Comparison of ENCODE assay signal across 12 cellular contexts in genomic region chr5:7422262-7422661, GRCh38. TPM values are rescaled to one million over a fixed set of nuclear protein-coding genes. Genes with fewer than 3 reads are reported as not detected.
"Had no signal": no experiment of that assay in that cellular context is flagged by ENCODE, and none has a peak within 500 bp of the region (broad histone marks: within the 10 kb centered on the region; RNA-seq: fewer than 3 reads in every experiment).

No MANE protein-coding gene starts in this region.

- H3K27ac Mint-ChIP-seq: activated CD4-positive, alpha-beta T cell treated with anti-CD3 and anti-CD28 coated beads, Interleukin-2, amount 10 ng/mL, durations not matched to agents 7 days and 5 days; activated naive CD8-positive, alpha-beta T cell treated with anti-CD3 and anti-CD28 coated beads, Interleukin-2, amount 10 ng/mL, durations not matched to agents 7 days and 5 days; activated T-helper 1 cell treated with anti-CD3 and anti-CD28 coated beads, Interleukin-12 subunit alpha, Interleukin-12 subunit beta, Interleukin-2, Interleukin-4 antibody, amounts not matched to agents 30 ng/mL and 10 ng/mL and 1 ng/mL, durations not matched to agents 14 hours and 24 hours and 36 hours; stimulated activated memory B cell treated with anti-CD40 and anti-IgM and Interleukin-4, amounts not matched to agents 10 μg/mL and 1 μg/mL and 100 μg/mL, for 72 hours had no signal

- H3K4me1 ChIP-seq: parathyroid adenoma had no signal

- H3K79me2 ChIP-seq: parathyroid adenoma had no signal

- H3K9me3 ChIP-seq: neutrophil had no signal

- DNase-seq: activated CD4-positive, alpha-beta T cell treated with anti-CD3 and anti-CD28 coated beads, Interleukin-2, amount 10 ng/mL, durations not matched to agents 7 days and 5 days; activated CD8-positive, alpha-beta memory T cell treated with anti-CD3 and anti-CD28 coated beads for 24 hours; activated naive CD8-positive, alpha-beta T cell treated with anti-CD3 and anti-CD28 coated beads, Interleukin-2, amount 10 ng/mL, durations not matched to agents 7 days and 5 days; erythroblast; kidney glomerular epithelial cell had no signal

- H3K36me3 Mint-ChIP-seq: activated naive CD8-positive, alpha-beta T cell treated with anti-CD3 and anti-CD28 coated beads, Interleukin-2, amount 10 ng/mL, durations not matched to agents 7 days and 5 days; stimulated activated memory B cell treated with anti-CD40 and anti-IgM and Interleukin-4, amounts not matched to agents 10 μg/mL and 1 μg/mL and 100 μg/mL, for 72 hours had no signal

- H3K9me3 Mint-ChIP-seq: activated CD4-positive, alpha-beta T cell treated with anti-CD3 and anti-CD28 coated beads, Interleukin-2, amount 10 ng/mL, durations not matched to agents 7 days and 5 days; activated naive CD8-positive, alpha-beta T cell treated with anti-CD3 and anti-CD28 coated beads, Interleukin-2, amount 10 ng/mL, durations not matched to agents 7 days and 5 days; activated T-helper 1 cell treated with anti-CD3 and anti-CD28 coated beads, Interleukin-12 subunit alpha, Interleukin-12 subunit beta, Interleukin-2, Interleukin-4 antibody, amounts not matched to agents 30 ng/mL and 10 ng/mL and 1 ng/mL, durations not matched to agents 14 hours and 24 hours and 36 hours had no signal

- H3K27me3 Mint-ChIP-seq: stimulated activated memory B cell treated with anti-CD40 and anti-IgM and Interleukin-4, amounts not matched to agents 10 μg/mL and 1 μg/mL and 100 μg/mL, for 72 hours had no signal

- H3K4me1 Mint-ChIP-seq: activated CD4-positive, alpha-beta T cell treated with anti-CD3 and anti-CD28 coated beads, Interleukin-2, amount 10 ng/mL, durations not matched to agents 7 days and 5 days; activated naive CD8-positive, alpha-beta T cell treated with anti-CD3 and anti-CD28 coated beads, Interleukin-2, amount 10 ng/mL, durations not matched to agents 7 days and 5 days; stimulated activated memory B cell treated with anti-CD40 and anti-IgM and Interleukin-4, amounts not matched to agents 10 μg/mL and 1 μg/mL and 100 μg/mL, for 72 hours had no signal

- H2AFZ ChIP-seq: parathyroid adenoma had no signal

- H3K36me3 ChIP-seq: neutrophil had no signal

- ATAC-seq: stimulated activated memory B cell treated with anti-CD40 and anti-IgM and Interleukin-4, amounts not matched to agents 10 μg/mL and 1 μg/mL and 100 μg/mL, for 72 hours had no signal

- H3K4me3 Mint-ChIP-seq: activated CD4-positive, alpha-beta T cell treated with anti-CD3 and anti-CD28 coated beads, Interleukin-2, amount 10 ng/mL, durations not matched to agents 7 days and 5 days; activated naive CD8-positive, alpha-beta T cell treated with anti-CD3 and anti-CD28 coated beads, Interleukin-2, amount 10 ng/mL, durations not matched to agents 7 days and 5 days; activated T-helper 1 cell treated with anti-CD3 and anti-CD28 coated beads, Interleukin-12 subunit alpha, Interleukin-12 subunit beta, Interleukin-2, Interleukin-4 antibody, amounts not matched to agents 30 ng/mL and 10 ng/mL and 1 ng/mL, durations not matched to agents 14 hours and 24 hours and 36 hours; stimulated activated memory B cell treated with anti-CD40 and anti-IgM and Interleukin-4, amounts not matched to agents 10 μg/mL and 1 μg/mL and 100 μg/mL, for 72 hours had no signal

- H3K9ac ChIP-seq: parathyroid adenoma had no signal

- H3K27ac ChIP-seq: neutrophil, parathyroid adenoma had no signal

RNA-seq across cellular contexts. Expression of gene ADCY2, which starts 26.3 kb away (rescaled TPM):
- total RNA-seq: activated CD4-positive, alpha-beta T cell treated with anti-CD3 and anti-CD28 coated beads, Interleukin-2, amount 10 ng/mL, durations not matched to agents 7 days and 5 days; activated naive CD8-positive, alpha-beta T cell treated with anti-CD3 and anti-CD28 coated beads, Interleukin-2, amount 10 ng/mL, durations not matched to agents 7 days and 5 days; activated T-helper 1 cell treated with anti-CD3 and anti-CD28 coated beads, Interleukin-12 subunit alpha, Interleukin-12 subunit beta, Interleukin-2, Interleukin-4 antibody, amounts not matched to agents 30 ng/mL and 10 ng/mL and 1 ng/mL, durations not matched to agents 14 hours and 24 hours and 36 hours; dermis microvascular lymphatic vessel endothelial cell; renal cortical epithelial cell; T-helper 2 cell treated with Interferon-gamma antibody and Interleukin-4, amounts not matched to agents 100 ng/mL and 5 ng/mL, for 36 hours had no signal
